Comparison of ENCODE assay signal across 9 cellular contexts in the genomic region with DNA sequence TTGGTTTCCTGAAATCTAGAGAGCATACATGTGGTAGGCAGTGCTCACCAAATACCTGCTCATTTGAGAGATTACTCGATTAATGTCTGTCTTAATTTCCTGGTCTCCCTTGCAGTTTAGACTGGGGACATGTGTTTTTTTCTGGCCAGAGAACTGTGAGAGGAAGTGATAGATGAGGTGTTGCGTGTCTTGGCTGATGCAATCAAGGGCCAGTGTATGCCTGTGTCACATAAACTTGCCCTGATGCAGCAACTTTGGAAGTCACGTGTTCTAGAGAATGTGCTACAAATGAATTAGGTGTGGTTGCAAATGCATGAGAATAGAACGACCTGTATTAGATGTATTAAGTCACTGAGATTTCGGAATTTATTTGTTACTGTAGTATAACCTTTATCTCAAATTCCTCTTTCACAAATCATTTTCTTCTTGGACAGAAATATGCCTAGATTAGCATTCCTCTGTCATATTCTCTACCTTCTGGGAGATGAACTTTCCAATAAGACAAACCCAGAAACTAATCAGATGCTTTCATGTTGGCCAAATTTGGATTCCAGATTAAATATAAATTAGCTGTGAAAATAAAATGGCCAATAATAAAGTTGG. TPM values are rescaled to one million over a fixed set of nuclear protein-coding genes. Genes with fewer than 3 reads are reported as not detected.
DNase-seq lines count a peak whose midpoint lies in the region; ATAC-seq and FAIRE-seq lines count a peak whose summit lies in the region.
"Had no signal": no experiment of that assay in that cellular context is flagged by ENCODE, and none has a peak within 500 bp of the region (broad histone marks: within the 10 kb centered on the region; RNA-seq: fewer than 3 reads in every experiment).

No MANE protein-coding gene starts in this region.

- DNase-seq in A172 (ENCODE audit: low spot score) (peak; percentile 83), GM18507 (ENCODE audit: extremely low spot score, insufficient read length, low read depth) (no peak), HS-5 (ENCODE audit: low read depth) (peak; percentile 86), left kidney (ENCODE audit: low read depth, low spot score) (peak; percentile 10), GOT3 (lab: John Stamatoyannopoulos, UW) (no peak)

- H3K27ac Mint-ChIP-seq in activated T-helper 17 cell treated with anti-CD3 and anti-CD28 coated beads, Interleukin-2, amount 50 U/mL, for 72 hours = peak overlapping the region; percentile 88
- H3K27ac Mint-ChIP-seq: activated naive CD4-positive, alpha-beta T cell treated with anti-CD3 and anti-CD28 coated beads, Interleukin-2, amount 50 U/mL, for 24 hours had no signal

- peak; percentile 79 for FAIRE-seq in GM18507 (lab: Jason Lieb, UNC)

- peaks cover 9% of the 10 kb centered on the region for H3K9me3 Mint-ChIP-seq in activated T-helper 17 cell treated with anti-CD3 and anti-CD28 coated beads, Interleukin-2, amount 50 U/mL, for 72 hours
- H3K9me3 Mint-ChIP-seq: activated naive CD4-positive, alpha-beta T cell treated with anti-CD3 and anti-CD28 coated beads, Interleukin-2, amount 50 U/mL, for 24 hours had no signal

- H3K36me3 Mint-ChIP-seq in activated T-helper 17 cell treated with anti-CD3 and anti-CD28 coated beads, Interleukin-2, amount 50 U/mL, for 72 hours (ENCODE audit: low read depth) = no peaks in the 10 kb centered on the region
- H3K36me3 Mint-ChIP-seq: activated naive CD4-positive, alpha-beta T cell treated with anti-CD3 and anti-CD28 coated beads, Interleukin-2, amount 50 U/mL, for 24 hours had no signal

- H3K4me3 Mint-ChIP-seq in activated T-helper 17 cell treated with anti-CD3 and anti-CD28 coated beads, Interleukin-2, amount 50 U/mL, for 72 hours = peak overlapping the region; percentile 58
- H3K4me3 Mint-ChIP-seq: activated naive CD4-positive, alpha-beta T cell treated with anti-CD3 and anti-CD28 coated beads, Interleukin-2, amount 50 U/mL, for 24 hours had no signal

- peak; percentile 87 for ATAC-seq in activated T-helper 17 cell treated with anti-CD3 and anti-CD28 coated beads, Interleukin-2, amount 50 U/mL, for 72 hours (replicated peaks)
- no peak for ATAC-seq in GM18870 (IDR thresholded peaks at IDR 0.05; ENCODE audit: unreplicated experiment)
- ATAC-seq in HG03354 (IDR thresholded peaks at IDR 0.05; ENCODE audit: poor library complexity, severe bottlenecking, unreplicated experiment) = no peak

- peaks cover 33% of the 10 kb centered on the region for H3K4me1 Mint-ChIP-seq in activated T-helper 17 cell treated with anti-CD3 and anti-CD28 coated beads, Interleukin-2, amount 50 U/mL, for 72 hours

- H3K27me3 Mint-ChIP-seq in activated T-helper 17 cell treated with anti-CD3 and anti-CD28 coated beads, Interleukin-2, amount 50 U/mL, for 72 hours = peaks cover 5% of the 10 kb centered on the region

RNA-seq across cellular contexts. Expression of gene IL1A, which starts 9.9 kb away (rescaled TPM):
- total RNA-seq in A172 (2014; rRNA removed; shearing (Covaris generic)) = 0.05 TPM in 1 of 2 replicates, not detected in the other
- total RNA-seq in activated T-helper 17 cell treated with anti-CD3 and anti-CD28 coated beads, Interleukin-2, amount 50 U/mL, for 72 hours = 10 to 100 TPM in 1 of 2 donors, 1 to 10 TPM in 1; 4.3 to 27.1 TPM

RNA-seq across cellular contexts. Expression of gene CKAP2L, which starts 29.8 kb away (rescaled TPM):
- 18.0 and 21.0 TPM in 2 replicates for total RNA-seq in A172 (2014; rRNA removed; shearing (Covaris generic))
- 10 to 100 TPM; 31.4 to 35.8 TPM for total RNA-seq in activated T-helper 17 cell treated with anti-CD3 and anti-CD28 coated beads, Interleukin-2, amount 50 U/mL, for 72 hours

RNA-seq across cellular contexts. Expression of gene IL1B, which starts 42.3 kb away (rescaled TPM):
- total RNA-seq in A172 (2014; rRNA removed; shearing (Covaris generic)) = 0.19 TPM in 1 of 2 replicates, not detected in the other
- under 1 TPM in 1 of 2 donors, not detected in 1; 0.40 TPM for total RNA-seq in activated T-helper 17 cell treated with anti-CD3 and anti-CD28 coated beads, Interleukin-2, amount 50 U/mL, for 72 hours

Comparison
In these comparisons a context has a peak if more than half of its experiments do, and no peak if none do; other contexts are left out.
1. DNase-seq: peak in A172 (single experiment), HS-5 (single experiment) and left kidney (single experiment); none in GM18507 (single experiment) and GOT3 (single experiment).